In genomic region chr1:207964195-207964966, GRCh38 we compare ENCODE assay signal across 8 cellular contexts. TPM values are rescaled to one million over a fixed set of nuclear protein-coding genes. Genes with fewer than 3 reads are reported as not detected.
DNase-seq lines count a peak whose midpoint lies in the region; ATAC-seq and TF ChIP-seq lines count a peak whose summit lies in the region.

No MANE protein-coding gene starts in this region.

- no peak overlapping the region for H3K18ac ChIP-seq in H9 (ENCODE audit: insufficient read length, low read depth, low read length)

- DNase-seq in H9 (no peak), right cardiac atrium (peak in 2 of 3 donors; percentile 52 to 53), KBM-7 (no peak), NCI-H82 (lab: John Stamatoyannopoulos, UW) (no peak)
- DNase-seq in activated T-helper 2 cell treated with anti-CD3 and anti-CD28 coated beads, Interferon-gamma antibody, Interleukin-2, Interleukin-4, amounts not matched to agents 10 μg/mL and 5 μg/mL and 100 μg/mL, durations not matched to agents 14 hours and 24 hours and 36 hours (ENCODE audit: low spot score) = no peak

- no peak overlapping the region; the same call in 1 of the 2 replicates for H3K14ac ChIP-seq in H9 (ENCODE audit: insufficient read depth, low read length)

- no peak overlapping the region for H2BK120ac ChIP-seq in H9 (ENCODE audit: low read depth, low read length, poor library complexity, severe bottlenecking)

- intact Hi-C loops in activated T-helper 2 cell treated with anti-CD3 and anti-CD28 coated beads, Interferon-gamma antibody, Interleukin-2, Interleukin-4, amounts not matched to agents 10 μg/mL and 5 μg/mL and 100 μg/mL, durations not matched to agents 14 hours and 24 hours and 36 hours (cut with micrococcal nuclease) = no loop called here
- intact Hi-C loops in right cardiac atrium (cut with DNase I) = loop anchor here (5.0 to 10.0 kb wide), 7 partner anchors 42 to 142 kb away; partner anchors contain the start of gene CD34 (in 1 of the 4)

- H3K27ac Mint-ChIP-seq in H9 = no peak overlapping the region
- no peak overlapping the region for H3K27ac Mint-ChIP-seq in activated T-helper 2 cell treated with anti-CD3 and anti-CD28 coated beads, Interferon-gamma antibody, Interleukin-2, Interleukin-4, amounts not matched to agents 10 μg/mL and 5 μg/mL and 100 μg/mL, durations not matched to agents 14 hours and 24 hours and 36 hours

- no peak overlapping the region for H4K91ac ChIP-seq in H9 (ENCODE audit: insufficient read length, low read depth, low read length)

- H3K27me3 Mint-ChIP-seq in H9 (ENCODE audit: low read depth) = peaks cover 71% of the 10 kb centered on the region
- H3K27me3 Mint-ChIP-seq in activated T-helper 2 cell treated with anti-CD3 and anti-CD28 coated beads, Interferon-gamma antibody, Interleukin-2, Interleukin-4, amounts not matched to agents 10 μg/mL and 5 μg/mL and 100 μg/mL, durations not matched to agents 14 hours and 24 hours and 36 hours (ENCODE audit: low read depth) = peaks cover 40% of the 10 kb centered on the region

- H3K27ac ChIP-seq in H9 (ENCODE audit: insufficient read length, low read depth, low read length) = no peak overlapping the region
- H3K27ac ChIP-seq in right cardiac atrium (ENCODE audit: low read length) = peak overlapping the region; percentile 82

- no peak overlapping the region for H2AK5ac ChIP-seq in H9 (ENCODE audit: insufficient read length, low read length)

- H3K4me2 ChIP-seq in H9 (ENCODE audit: insufficient read depth, insufficient read length, low read length) (peak overlapping the region; percentile 65), skeletal muscle satellite cell (ENCODE audit: low read length) (peak overlapping the region; percentile 98)

- ATAC-seq in right cardiac atrium (peak; percentile 1 to 41), GM19035 (IDR thresholded peaks at IDR 0.05; ENCODE audit: unreplicated experiment) (no peak), HG03280 (IDR thresholded peaks at IDR 0.05; ENCODE audit: unreplicated experiment) (no peak)

- H4K20me1 ChIP-seq in H9 (ENCODE audit: control insufficient read depth, insufficient read depth, insufficient read length) = no peaks in the 10 kb centered on the region

- H2BK20ac ChIP-seq in H9 (ENCODE audit: low read depth, low read length, poor library complexity, severe bottlenecking) = no peak overlapping the region

- no peaks in the 10 kb centered on the region for H3K9me3 ChIP-seq in H9 (ENCODE audit: control insufficient read depth, low read depth, low read length)
- no peaks in the 10 kb centered on the region for H3K9me3 ChIP-seq in right cardiac atrium (ENCODE audit: control insufficient read depth, low read length)
- H3K9me3 ChIP-seq in skeletal muscle satellite cell (replicated peaks; ENCODE audit: low read length) = no peaks in the 10 kb centered on the region

- H3K79me2 ChIP-seq in H9 (ENCODE audit: insufficient read depth, low read length) = no peaks in the 10 kb centered on the region

- H3K4me3 ChIP-seq in right cardiac atrium (ENCODE audit: low read length) (no peak overlapping the region), skeletal muscle satellite cell (ENCODE audit: low read length) (no peak overlapping the region)

- H3K9ac ChIP-seq in H9 (ENCODE audit: extremely low read depth, insufficient read length, low read length) = no peak overlapping the region
- peak overlapping the region; percentile 79 for H3K9ac ChIP-seq in skeletal muscle satellite cell (ENCODE audit: low read depth, low read length)

- no peaks in the 10 kb centered on the region; a peak in 1 of 7 replicates for H3K36me3 Mint-ChIP-seq in H9 (ENCODE audit: insufficient read depth in 1 of 3, low read depth in 3 of 3)
- H3K36me3 Mint-ChIP-seq in activated T-helper 2 cell treated with anti-CD3 and anti-CD28 coated beads, Interferon-gamma antibody, Interleukin-2, Interleukin-4, amounts not matched to agents 10 μg/mL and 5 μg/mL and 100 μg/mL, durations not matched to agents 14 hours and 24 hours and 36 hours (ENCODE audit: low read depth) = no peaks in the 10 kb centered on the region

- H3K23me2 ChIP-seq in H9 (ENCODE audit: insufficient read length, low read depth, low read length, poor library complexity, severe bottlenecking) = peaks cover 9% of the 10 kb centered on the region

- H3T11ph ChIP-seq in H9 (ENCODE audit: low read length) = no peak overlapping the region

- no peaks in the 10 kb centered on the region for H3K79me1 ChIP-seq in H9 (ENCODE audit: insufficient read depth, low read depth, low read length, poor library complexity, severe bottlenecking)

- no peaks in the 10 kb centered on the region for H3K36me3 ChIP-seq in skeletal muscle satellite cell (ENCODE audit: insufficient read depth, low read length)

- H3K9me3 Mint-ChIP-seq in H9 = peaks cover 0 to 5% of the 10 kb centered on the region in 2 experiments; a peak in 1 of 5 replicates
- no peaks in the 10 kb centered on the region for H3K9me3 Mint-ChIP-seq in activated T-helper 2 cell treated with anti-CD3 and anti-CD28 coated beads, Interferon-gamma antibody, Interleukin-2, Interleukin-4, amounts not matched to agents 10 μg/mL and 5 μg/mL and 100 μg/mL, durations not matched to agents 14 hours and 24 hours and 36 hours

- peaks cover 17 to 21% of the 10 kb centered on the region in 2 experiments for H3K4me1 Mint-ChIP-seq in H9
- peaks cover 11% of the 10 kb centered on the region for H3K4me1 Mint-ChIP-seq in activated T-helper 2 cell treated with anti-CD3 and anti-CD28 coated beads, Interferon-gamma antibody, Interleukin-2, Interleukin-4, amounts not matched to agents 10 μg/mL and 5 μg/mL and 100 μg/mL, durations not matched to agents 14 hours and 24 hours and 36 hours (ENCODE audit: low read depth)

- H3K4me1 ChIP-seq in H9 (ENCODE audit: insufficient read depth, low read length) (no peaks in the 10 kb centered on the region), right cardiac atrium (ENCODE audit: control insufficient read depth, insufficient read depth, low read length) (peaks cover 11% of the 10 kb centered on the region), skeletal muscle satellite cell (ENCODE audit: control insufficient read depth, insufficient read depth, low read length) (peaks cover 23% of the 10 kb centered on the region)

- in situ Hi-C loops in KBM-7 (cut with MboI; ENCODE audit: low pct_unique_long_range_greater_than_20kb, low sequenced_read_pairs) = no loop called here

- H3K23ac ChIP-seq in H9 (ENCODE audit: insufficient read length, low read depth, low read length) = no peak overlapping the region

- H2BK15ac ChIP-seq in H9 (ENCODE audit: low read depth, low read length) = no peak overlapping the region

- TF ChIP-seq CTCF in H9 (conservative IDR thresholded peaks at IDR 0.05) = no peak

- H3K4ac ChIP-seq in H9 (ENCODE audit: low read depth, low read length) = no peak overlapping the region

- no peak overlapping the region; a peak in 1 of 5 replicates for H3K4me3 Mint-ChIP-seq in H9
- peak overlapping the region; percentile 42 for H3K4me3 Mint-ChIP-seq in activated T-helper 2 cell treated with anti-CD3 and anti-CD28 coated beads, Interferon-gamma antibody, Interleukin-2, Interleukin-4, amounts not matched to agents 10 μg/mL and 5 μg/mL and 100 μg/mL, durations not matched to agents 14 hours and 24 hours and 36 hours (ENCODE audit: low read depth)

- WGBS in H9 (ENCODE audit: extremely low coverage, insufficient read length, low lambda C conversion rate) = no CpG with 5 or more reads among the region's 25 CpGs
- 48% methylated on average over 25 of the region's 25 CpGs for WGBS in right cardiac atrium

- H4K8ac ChIP-seq in H9 (replicated peaks; ENCODE audit: insufficient read length, low read depth, low read length) = no peak overlapping the region

- H3K27me3 ChIP-seq in H9 (ENCODE audit: insufficient read depth, low read length) = peaks cover 12% of the 10 kb centered on the region; the same call in 1 of the 2 replicates
- no peaks in the 10 kb centered on the region for H3K27me3 ChIP-seq in right cardiac atrium (ENCODE audit: control insufficient read depth, insufficient read depth)
- no peaks in the 10 kb centered on the region for H3K27me3 ChIP-seq in skeletal muscle satellite cell (ENCODE audit: control insufficient read depth, insufficient read depth, low read length)

- H2BK12ac ChIP-seq in H9 (ENCODE audit: insufficient read length, low read depth, low read length) = no peak overlapping the region

- no peak overlapping the region for H2AFZ ChIP-seq in H9 (ENCODE audit: low read length)

- H4K5ac ChIP-seq in H9 (ENCODE audit: insufficient read length, low read depth, low read length) = no peak overlapping the region

- no peak overlapping the region for H2BK5ac ChIP-seq in H9 (ENCODE audit: insufficient read length, low read length)

- H3K56ac ChIP-seq in H9 (ENCODE audit: insufficient read length, low read depth, low read length) = no peak overlapping the region

RNA-seq across cellular contexts. Expression of gene CD34, which starts 53.5 kb away (rescaled TPM):
- total RNA-seq in H9 (2021) (0.02 and 0.35 TPM in 2 replicates), right cardiac atrium (100 to 1,000 TPM in 3 of 4 donors, 10 to 100 TPM in 1; 81.8 to 170 (median 123) TPM)
- not detected in 2 replicates for total RNA-seq in activated T-helper 2 cell treated with anti-CD3 and anti-CD28 coated beads, Interferon-gamma antibody, Interleukin-2, Interleukin-4, amounts not matched to agents 10 μg/mL and 5 μg/mL and 100 μg/mL, durations not matched to agents 14 hours and 24 hours and 36 hours
- 87.4 TPM for polyA plus RNA-seq in right cardiac atrium
- under 0.01 and 0.22 TPM in 2 replicates for total RNA-seq in skeletal muscle satellite cell (2012; rRNA removed)

Comparison
In these comparisons a context has a peak if more than half of its experiments do, and no peak if none do; other contexts are left out.
1. DNase-seq: peak in right cardiac atrium (2 of 3); none in H9 (single experiment), activated T-helper 2 cell treated with anti-CD3 and anti-CD28 coated beads, Interferon-gamma antibody, Interleukin-2, Interleukin-4, amounts not matched to agents 10 μg/mL and 5 μg/mL and 100 μg/mL, durations not matched to agents 14 hours and 24 hours and 36 hours (single experiment), KBM-7 (single experiment) and NCI-H82 (single experiment).
2. ATAC-seq: peak in right cardiac atrium (2 of 2); none in GM19035 (single experiment) and HG03280 (single experiment).
3. RNA of gene CD34, which starts 53.5 kb away (total RNA-seq): 81.8 to 170 TPM in right cardiac atrium; 0.02 to 0.35 TPM in H9 and not detected in activated T-helper 2 cell treated with anti-CD3 and anti-CD28 coated beads, Interferon-gamma antibody, Interleukin-2, Interleukin-4, amounts not matched to agents 10 μg/mL and 5 μg/mL and 100 μg/mL, durations not matched to agents 14 hours and 24 hours and 36 hours; every median in the first group is over 10 times any median in the second.